In genomic region chr1:232456720-232457119, GRCh38 we compare ENCODE assay signal across 29 cellular contexts.
DNase-seq lines count a peak whose midpoint lies in the region; FAIRE-seq and TF ChIP-seq lines count a peak whose summit lies in the region.
"Had no signal": no experiment of that assay in that cellular context is flagged by ENCODE, and none has a peak within 500 bp of the region (broad histone marks: within the 10 kb centered on the region; RNA-seq: fewer than 3 reads in every experiment).

No MANE protein-coding gene starts in this region.

- DNase-seq in SIG-M5 treated with dmso at 0.1 percent for 504 hours (lab: John Stamatoyannopoulos, UW; ENCODE audit: unreplicated experiment) (peak; percentile 31), SIG-M5 (lab: John Stamatoyannopoulos, UW) (no peak), NOMO-1 (lab: John Stamatoyannopoulos, UW; ENCODE audit: unreplicated experiment in 2 of 2) (peak; percentile 70 to 72), bronchial epithelial cell (ENCODE audit: low read depth) (no peak), NCI-H146 (lab: John Stamatoyannopoulos, UW) (no peak), NCI-H82 treated with DMSO at 0.1 percent for 48 hours (lab: John Stamatoyannopoulos, UW; ENCODE audit: unreplicated experiment) (no peak)
- DNase-seq in activated naive CD4-positive, alpha-beta T cell treated with Interleukin-2 at 50 U/mL for 16 hours, result no peak
- DNase-seq: activated CD8-positive, alpha-beta memory T cell treated with anti-CD3 and anti-CD28 coated beads, Interleukin-2, amount 50 U/mL, for 48 hours; activated CD8-positive, alpha-beta T cell treated with anti-CD3 and anti-CD28 coated beads for 36 hours; activated naive CD4-positive, alpha-beta T cell treated with anti-CD3 and anti-CD28 coated beads, Interleukin-2, amount 10 ng/mL, durations not matched to agents 7 days and 5 days; adrenal gland; body of pancreas; CD4-positive, CD25-positive, alpha-beta regulatory T cell; DMS79 treated with DMSO at 0.1 percent for 48 hours; dorsolateral prefrontal cortex; GF-D8; MM.1S; NCI-H1436 treated with DMSO at 0.1 percent for 48 hours; ovary; small intestine; stimulated activated naive CD8-positive, alpha-beta T cell treated with anti-CD3 and anti-CD28 coated beads, Interleukin-15, Interleukin-2, amounts not matched to agents 100 U/mL and 50 U/mL, for 24 hours; T-helper 2 cell; testis had no signal

- H3K9me3 Mint-ChIP-seq in nephron, result no peaks in the 10 kb centered on the region
- H3K9me3 Mint-ChIP-seq: activated CD8-positive, alpha-beta T cell treated with anti-CD3 and anti-CD28 coated beads for 36 hours; activated naive CD4-positive, alpha-beta T cell treated with anti-CD3 and anti-CD28 coated beads, Interleukin-2, amount 10 ng/mL, durations not matched to agents 7 days and 5 days; CD4-positive, CD25-positive, alpha-beta regulatory T cell had no signal

- peaks cover 22% of the 10 kb centered on the region for H3K36me3 Mint-ChIP-seq in nephron (ENCODE audit: low read depth)
- H3K36me3 Mint-ChIP-seq: activated naive CD4-positive, alpha-beta T cell treated with anti-CD3 and anti-CD28 coated beads, Interleukin-2, amount 10 ng/mL, durations not matched to agents 7 days and 5 days; CD4-positive, CD25-positive, alpha-beta regulatory T cell had no signal

- H3K4me1 Mint-ChIP-seq in nephron, result peaks cover 23% of the 10 kb centered on the region

- no peaks in the 10 kb centered on the region for H3K36me3 ChIP-seq in bronchial epithelial cell (ENCODE audit: control insufficient read depth, insufficient read depth, low read length)
- H3K36me3 ChIP-seq: adrenal gland, ovary had no signal

- H3K4me3 Mint-ChIP-seq in nephron, result no peak overlapping the region
- H3K4me3 Mint-ChIP-seq: activated CD8-positive, alpha-beta T cell treated with anti-CD3 and anti-CD28 coated beads for 36 hours; activated naive CD4-positive, alpha-beta T cell treated with anti-CD3 and anti-CD28 coated beads, Interleukin-2, amount 10 ng/mL, durations not matched to agents 7 days and 5 days; CD4-positive, CD25-positive, alpha-beta regulatory T cell had no signal

- peak overlapping the region in 2 of 3 experiments; percentile 38 to 80 for H3K27ac Mint-ChIP-seq in nephron
- H3K27ac Mint-ChIP-seq: activated CD8-positive, alpha-beta T cell treated with anti-CD3 and anti-CD28 coated beads for 36 hours; activated naive CD4-positive, alpha-beta T cell treated with anti-CD3 and anti-CD28 coated beads, Interleukin-2, amount 10 ng/mL, durations not matched to agents 7 days and 5 days; CD4-positive, CD25-positive, alpha-beta regulatory T cell had no signal

- TF ChIP-seq CTCF in bronchial epithelial cell (IDR thresholded peaks at IDR 0.05; ENCODE audit: insufficient read depth, low read length, severe bottlenecking), result no peak
- TF ChIP-seq CTCF in nephron (IDR thresholded peaks at IDR 0.05; ENCODE audit: unreplicated experiment in 3 of 3), result no peak

- no peak overlapping the region for H3K4me3 ChIP-seq in bronchial epithelial cell (ENCODE audit: low read depth, low read length)
- H3K4me3 ChIP-seq: adrenal gland, body of pancreas, dorsolateral prefrontal cortex, gastroesophageal sphincter, hepatocyte, K562, lung, ovary, testis had no signal

- peak; percentile 79 for FAIRE-seq in bronchial epithelial cell (lab: Jason Lieb, UNC)
- FAIRE-seq: K562, small intestine, urothelium cell line had no signal

- H3K27me3 Mint-ChIP-seq in nephron (ENCODE audit: low read depth), result no peaks in the 10 kb centered on the region
- H3K27me3 Mint-ChIP-seq: activated CD8-positive, alpha-beta T cell treated with anti-CD3 and anti-CD28 coated beads for 36 hours; CD4-positive, CD25-positive, alpha-beta regulatory T cell had no signal

- H3K27me3 ChIP-seq in bronchial epithelial cell (ENCODE audit: control insufficient read depth, insufficient read depth, low read length), result no peaks in the 10 kb centered on the region
- H3K27me3 ChIP-seq: adrenal gland, body of pancreas, dorsolateral prefrontal cortex, gastroesophageal sphincter, hepatocyte, ovary, testis had no signal

Comparison
In these comparisons a context has a peak if more than half of its experiments do, and no peak if none do; other contexts are left out.
1. DNase-seq: peak in SIG-M5 treated with dmso at 0.1 percent for 504 hours (single experiment) and NOMO-1 (2 of 2); none in SIG-M5 (single experiment), bronchial epithelial cell (single experiment), NCI-H146 (single experiment), NCI-H82 treated with DMSO at 0.1 percent for 48 hours (single experiment) and activated naive CD4-positive, alpha-beta T cell treated with Interleukin-2 at 50 U/mL for 16 hours (single experiment).